ENCODE assay signal across 11 cellular contexts in the genomic region with DNA sequence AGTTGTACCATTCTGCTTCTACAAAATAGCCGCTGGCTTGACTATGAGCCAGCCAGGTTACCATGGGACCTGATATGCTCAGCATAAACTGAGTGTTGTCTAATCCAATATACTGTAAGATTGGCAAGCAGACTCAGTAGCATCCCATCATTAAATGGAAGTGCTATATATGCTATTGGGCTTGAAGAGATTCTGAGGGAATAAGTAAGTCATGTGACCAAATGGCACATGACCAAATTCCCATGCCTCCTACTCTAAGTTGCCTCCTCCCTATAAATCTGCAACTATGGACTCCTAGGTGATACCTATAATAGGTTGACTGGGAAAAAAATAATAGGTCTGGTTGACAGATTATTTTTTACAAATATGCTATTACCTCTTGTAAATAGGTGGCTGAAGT.
"Had no signal": no experiment of that assay in that cellular context is flagged by ENCODE, and none has a peak within 500 bp of the region (broad histone marks: within the 10 kb centered on the region; RNA-seq: fewer than 3 reads in every experiment).

No MANE protein-coding gene starts in this region.

- H3K9me3 ChIP-seq: HAP-1 had no signal

- H3K9ac ChIP-seq: GM23248 had no signal

- H3K4me2 ChIP-seq: GM23338 had no signal

- H2AFZ ChIP-seq: GM23248, GM23338 had no signal

- H3K36me3 ChIP-seq: HAP-1 had no signal

- H3K27ac ChIP-seq: GM23248 had no signal

- DNase-seq: GM23248, GOT3, H7, H9, HCEC 1CT, HFFc6 had no signal

- ATAC-seq: GM23338, HCT116 had no signal

- FAIRE-seq: H1, H54 had no signal

- H3K4me3 ChIP-seq: GM23248, GM23338, HAP-1 had no signal

- H3K4me1 ChIP-seq: HAP-1 had no signal
